8 cellular contexts compared by ENCODE assay signal in the genomic region with DNA sequence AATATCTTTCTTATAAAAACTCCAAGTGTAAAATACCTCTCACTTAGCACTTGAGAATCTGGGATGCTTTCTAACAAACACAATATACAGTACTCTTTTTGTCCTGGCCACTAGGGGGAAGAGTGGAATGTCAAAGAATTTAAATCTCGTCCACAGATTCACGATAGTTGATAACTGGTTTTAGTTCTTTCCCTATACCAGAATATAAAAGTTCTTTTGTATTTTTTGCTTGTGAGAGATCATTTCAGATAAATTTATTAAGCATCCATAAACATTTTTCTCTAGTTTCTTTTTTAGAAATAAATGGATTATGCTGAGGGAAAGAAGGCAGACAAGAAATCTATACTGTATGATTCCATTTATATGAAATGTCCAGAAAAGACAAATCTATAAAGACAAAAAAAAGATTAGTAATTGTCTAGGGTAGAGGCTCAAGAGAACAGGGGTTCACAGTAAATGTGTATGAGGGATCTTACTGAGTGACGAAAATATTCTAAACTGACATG. TPM values are rescaled to one million over a fixed set of nuclear protein-coding genes. Genes with fewer than 3 reads are reported as not detected.
A peak's percentile ranks its signal among the peaks of the same experiment; 100 is the strongest.
DNase-seq lines count a peak whose midpoint lies in the region; ATAC-seq and TF ChIP-seq lines count a peak whose summit lies in the region.

No MANE protein-coding gene starts in this region.

- ATAC-seq in HG03045 (IDR thresholded peaks at IDR 0.05; ENCODE audit: unreplicated experiment) (peak; percentile 56), HG03280 (IDR thresholded peaks at IDR 0.05; ENCODE audit: unreplicated experiment) (no peak), GM18505 (IDR thresholded peaks at IDR 0.05; ENCODE audit: unreplicated experiment) (no peak)

- peak; percentile 82 for TF ChIP-seq CTCF in A673 (conservative IDR thresholded peaks at IDR 0.05; ENCODE audit: low read depth, low read length)
- TF ChIP-seq CTCF in OCI-LY7 (conservative IDR thresholded peaks at IDR 0.05; ENCODE audit: low read length) = peak; percentile 88

- H4K8ac ChIP-seq in mesenchymal stem cell (ENCODE audit: low read length) = no peak overlapping the region

- DNase-seq in A673 (ENCODE audit: low spot score) (peak; percentile 78), ELR (ENCODE audit: low read depth) (peak; percentile 67), OCI-LY7 (ENCODE audit: low spot score) (peak; percentile 75), dermis blood vessel endothelial cell (peak; percentile 73), mesenchymal stem cell (peak; percentile 63)

- H3K4me2 ChIP-seq in OCI-LY7 (ENCODE audit: low read length) = peak overlapping the region; percentile 17; the same call in 1 of the 2 replicates
- no peak overlapping the region for H3K4me2 ChIP-seq in mesenchymal stem cell (ENCODE audit: low read length, poor library complexity, severe bottlenecking)

- 100% methylated on average over 1 of the region's 3 CpGs for WGBS in mesenchymal stem cell

- H3K9me3 ChIP-seq in A673 (ENCODE audit: low read depth, low read length, poor library complexity, severe bottlenecking) (no peaks in the 10 kb centered on the region), OCI-LY7 (ENCODE audit: low read length) (no peaks in the 10 kb centered on the region), mesenchymal stem cell (ENCODE audit: control insufficient read depth, low read length) (no peaks in the 10 kb centered on the region)

- H2AFZ ChIP-seq in OCI-LY7 (ENCODE audit: low read length) (peak overlapping the region; percentile 46; the same call in 1 of the 2 replicates), mesenchymal stem cell (ENCODE audit: low read depth, low read length) (no peak overlapping the region)

- H2BK15ac ChIP-seq in mesenchymal stem cell (ENCODE audit: low read depth, poor library complexity, severe bottlenecking) = no peak overlapping the region

- BruUV-seq in A673 (replicated peaks; lab: Mats Ljungman, UMichigan) (no TSS peak), OCI-LY7 (replicated peaks; lab: Mats Ljungman, UMichigan) (no TSS peak)

- no peak overlapping the region for H2BK12ac ChIP-seq in mesenchymal stem cell (ENCODE audit: low read length in 2 of 2)

- no peak overlapping the region for H2AK5ac ChIP-seq in mesenchymal stem cell (ENCODE audit: low read length, severe bottlenecking)

- no peaks in the 10 kb centered on the region for H3K79me2 ChIP-seq in OCI-LY7 (ENCODE audit: insufficient read depth, low read depth, low read length)

- no peaks in the 10 kb centered on the region for H3K9me2 ChIP-seq in OCI-LY7 (ENCODE audit: insufficient read depth, low read length)

- no peak overlapping the region for H3K4ac ChIP-seq in mesenchymal stem cell (ENCODE audit: low read depth in 1 of 2, low read length in 2 of 2)

- no peak overlapping the region for H2BK120ac ChIP-seq in mesenchymal stem cell (ENCODE audit: low read depth, low read length)

- no peak for TF ChIP-seq POLR2A in GM18505 (IDR thresholded peaks at IDR 0.05; ENCODE audit: borderline replicate concordance, extremely low read depth, insufficient read depth, insufficient read length)

- H3K79me1 ChIP-seq in mesenchymal stem cell (replicated peaks; ENCODE audit: low read length, poor library complexity, severe bottlenecking) = no peaks in the 10 kb centered on the region

- H3K27ac ChIP-seq in A673 (ENCODE audit: low read depth, low read length, poor library complexity, severe bottlenecking) = no peak overlapping the region
- peak overlapping the region; percentile 29 for H3K27ac ChIP-seq in OCI-LY7 (ENCODE audit: low read depth, low read length, poor library complexity, severe bottlenecking)
- H3K27ac ChIP-seq in mesenchymal stem cell (ENCODE audit: low read length, poor library complexity, severe bottlenecking) = no peak overlapping the region

- CTCF ChIA-PET in A673 (lab: Charles Lee) (no interaction called here), OCI-LY7 (lab: Charles Lee; ENCODE audit: unreplicated experiment) (no interaction called here)

- H4K91ac ChIP-seq in mesenchymal stem cell (ENCODE audit: low read length) = no peak overlapping the region

- POLR2A ChIA-PET in A673 (lab: Charles Lee; ENCODE audit: low non-redundant PET) = no interaction called here
- POLR2A ChIA-PET in OCI-LY7 (lab: Charles Lee) = interaction anchor here (0.7 to 3.6 kb wide), 3 partner anchors 11 to 223 kb away, joined by 3 to 22 read pairs (median 6); no protein-coding TSS in a partner anchor

- H3K27me3 ChIP-seq in A673 (replicated peaks; ENCODE audit: insufficient read depth, low read depth, low read length, poor library complexity) = no peaks in the 10 kb centered on the region
- no peaks in the 10 kb centered on the region for H3K27me3 ChIP-seq in mesenchymal stem cell (ENCODE audit: control insufficient read depth in 1 of 2, insufficient read depth in 1 of 2, low read length in 2 of 2)

- peak overlapping the region; percentile 58 for H3K9ac ChIP-seq in mesenchymal stem cell (ENCODE audit: low read length)

- no peak overlapping the region for H3K14ac ChIP-seq in mesenchymal stem cell (ENCODE audit: low read length in 2 of 2)

- H3K18ac ChIP-seq in mesenchymal stem cell (ENCODE audit: low read depth in 1 of 2, low read length in 2 of 2) = no peak overlapping the region

- intact Hi-C loops in A673 (cut with micrococcal nuclease; ENCODE audit: unreplicated experiment) = loop anchor here (2.0 kb wide), 1 partner anchor 65 kb away; no protein-coding TSS in a partner anchor
- intact Hi-C loops in OCI-LY7 (cut with micrococcal nuclease; ENCODE audit: unreplicated experiment) = loop anchor here (2.0 to 5.0 kb wide), 4 partner anchors 45 to 328 kb away; partner anchors contain the start of genes RAB33B and SETD7

- no peak overlapping the region for H3K23ac ChIP-seq in mesenchymal stem cell (ENCODE audit: low read length in 2 of 2)

- H3K36me3 ChIP-seq in A673 (ENCODE audit: insufficient read depth, low read length, poor library complexity, severe bottlenecking) (no peaks in the 10 kb centered on the region), OCI-LY7 (ENCODE audit: insufficient read depth, low read length) (no peaks in the 10 kb centered on the region), mesenchymal stem cell (ENCODE audit: control insufficient read depth in 1 of 2, insufficient read depth in 2 of 2, low read depth in 1 of 2, low read length in 2 of 2) (no peaks in the 10 kb centered on the region)

- H2BK5ac ChIP-seq in mesenchymal stem cell (ENCODE audit: low read depth, low read length, poor library complexity, severe bottlenecking) = no peak overlapping the region

- no peaks in the 10 kb centered on the region for H4K20me1 ChIP-seq in OCI-LY7 (ENCODE audit: insufficient read depth, low read length)

- H3K4me3 ChIP-seq in A673 (ENCODE audit: low read depth, low read length, poor library complexity, severe bottlenecking) (no peak overlapping the region), OCI-LY7 (ENCODE audit: low read depth, low read length, poor library complexity, severe bottlenecking) (no peak overlapping the region), mesenchymal stem cell (ENCODE audit: insufficient read depth in 1 of 2, low read depth in 1 of 2, low read length in 2 of 2) (no peak overlapping the region)

- peaks cover 17% of the 10 kb centered on the region for H3K4me1 ChIP-seq in A673 (ENCODE audit: insufficient read depth, low read length, poor library complexity, severe bottlenecking)
- H3K4me1 ChIP-seq in OCI-LY7 (ENCODE audit: insufficient read depth, low read length, poor library complexity, severe bottlenecking) = peaks cover 76% of the 10 kb centered on the region
- no peaks in the 10 kb centered on the region for H3K4me1 ChIP-seq in mesenchymal stem cell (ENCODE audit: control insufficient read depth, insufficient read depth, low read depth, low read length)

RNA-seq across cellular contexts. Expression of gene MGARP, which starts 50.4 kb away (rescaled TPM):
- total RNA-seq in A673 (2021) (6.0 and 6.9 TPM in 2 replicates), OCI-LY7 (2022) (0.28 TPM in 1 of 2 replicates, not detected in the other), dermis blood vessel endothelial cell (0.68 and 2.9 TPM in 2 replicates)
- 0.88 and 2.6 TPM in 2 replicates for total RNA-seq in OCI-LY7 (2014; rRNA removed; shearing (Covaris generic))
- polyA plus RNA-seq in mesenchymal stem cell (2013, experiment 1 of 2) = 2.7 TPM
- polyA plus RNA-seq in mesenchymal stem cell (2013, experiment 2 of 2) = 3.1 TPM

RNA-seq across cellular contexts. Expression of gene ELF2, which starts 52.6 kb away (rescaled TPM):
- total RNA-seq in A673 (2021) (42.4 and 46.1 TPM in 2 replicates), OCI-LY7 (2022) (57.0 and 62.0 TPM in 2 replicates), dermis blood vessel endothelial cell (52.8 and 54.9 TPM in 2 replicates)
- 49.1 and 49.6 TPM in 2 replicates for total RNA-seq in OCI-LY7 (2014; rRNA removed; shearing (Covaris generic))
- polyA plus RNA-seq in mesenchymal stem cell (2013, experiment 1 of 2) = 20.6 TPM
- polyA plus RNA-seq in mesenchymal stem cell (2013, experiment 2 of 2) = 21.3 TPM
